Comparison of ENCODE assay signal across 8 cellular contexts in genomic region chr16:69494993-69495392, GRCh38.
DNase-seq lines count a peak whose midpoint lies in the region; ATAC-seq and TF ChIP-seq lines count a peak whose summit lies in the region.

No MANE protein-coding gene starts in this region.

- no peaks in the 10 kb centered on the region for H3K79me2 ChIP-seq in KMS-11 (ENCODE audit: insufficient read depth, low read depth)

- H3K9me3 Mint-ChIP-seq in CD4-positive, alpha-beta memory T cell, result peaks cover 0 to 2% (median 0%) of the 10 kb centered on the region in 8 donors
- H3K9me3 Mint-ChIP-seq in activated T-cell treated with anti-CD3 and anti-CD28 coated beads, Interleukin-2, amount 50 U/mL, for 24 hours, result no peaks in the 10 kb centered on the region

- H3K36me3 ChIP-seq in CD4-positive, alpha-beta memory T cell (ENCODE audit: insufficient read depth, low read length), result no peaks in the 10 kb centered on the region
- H3K36me3 ChIP-seq in KMS-11 (ENCODE audit: insufficient read depth) (no peaks in the 10 kb centered on the region), left lung (no peaks in the 10 kb centered on the region)

- no peak overlapping the region for H3K4me3 Mint-ChIP-seq in CD4-positive, alpha-beta memory T cell
- H3K4me3 Mint-ChIP-seq in activated T-cell treated with anti-CD3 and anti-CD28 coated beads, Interleukin-2, amount 50 U/mL, for 24 hours, result no peak overlapping the region

- CTCF ChIA-PET in CD4-positive, alpha-beta memory T cell (lab: Charles Lee; ENCODE audit: partially characterized antibody), result interaction anchor here (1.3 to 1.4 kb wide), 2 partner anchors 30 to 99 kb away, joined by 3 to 4 read pairs; no protein-coding TSS in a partner anchor

- intact Hi-C loops in CD4-positive, alpha-beta memory T cell (cut with micrococcal nuclease), result loop anchor here (2.0 kb wide), 1 partner anchor 70 kb away; the partner anchor contains the start of gene NFAT5
- intact Hi-C loops in left lung (cut with DNase I), result no loop called here

- POLR2A ChIA-PET in CD4-positive, alpha-beta memory T cell (lab: Charles Lee; ENCODE audit: partially characterized antibody), result no interaction called here

- no peaks in the 10 kb centered on the region for H3K27me3 ChIP-seq in CD4-positive, alpha-beta memory T cell (ENCODE audit: insufficient read depth, low read length)
- H3K27me3 ChIP-seq in KMS-11 (ENCODE audit: insufficient read depth, low read depth) (no peaks in the 10 kb centered on the region), left lung (peaks cover 0 to 8% of the 10 kb centered on the region in 2 donors)

- no peak overlapping the region for H3K27ac Mint-ChIP-seq in CD4-positive, alpha-beta memory T cell
- H3K27ac Mint-ChIP-seq in activated T-cell treated with anti-CD3 and anti-CD28 coated beads, Interleukin-2, amount 50 U/mL, for 24 hours, result no peak overlapping the region

- peak; percentile 64 for TF ChIP-seq CTCF in KMS-11 (conservative IDR thresholded peaks at IDR 0.05; ENCODE audit: low read depth, low read length)
- TF ChIP-seq CTCF in left lung (IDR thresholded peaks at IDR 0.05), result peak; percentile 11 to 40

- peak in 3 of 5 donors; percentile 4 to 8 (median 5) for DNase-seq in CD4-positive, alpha-beta memory T cell
- peak; percentile 37 for DNase-seq in activated T-cell treated with anti-CD3 and anti-CD28 coated beads, Interleukin-2, amount 50 U/mL, for 24 hours
- DNase-seq in left lung (no peak), foreskin melanocyte (no peak), nucleus accumbens (lab: John Stamatoyannopoulos, UW) (no peak)

- no peak overlapping the region for H3K27ac ChIP-seq in CD4-positive, alpha-beta memory T cell (ENCODE audit: low read depth, low read length)
- no peak overlapping the region for H3K27ac ChIP-seq in KMS-11
- H3K27ac ChIP-seq in left lung, result no peak overlapping the region

- H3K9ac ChIP-seq in KMS-11, result no peak overlapping the region

- no peaks in the 10 kb centered on the region for H3K4me1 ChIP-seq in CD4-positive, alpha-beta memory T cell (ENCODE audit: insufficient read depth, low read length)
- H3K4me1 ChIP-seq in KMS-11 (ENCODE audit: low read depth, poor library complexity, severe bottlenecking) (no peaks in the 10 kb centered on the region), left lung (no peaks in the 10 kb centered on the region)

- no peak overlapping the region for H3K4me2 ChIP-seq in KMS-11

- peak; percentile 58 for ATAC-seq in left lung
- no peak for ATAC-seq in GM18520 (IDR thresholded peaks at IDR 0.05; ENCODE audit: unreplicated experiment)
- ATAC-seq in HG03135 (IDR thresholded peaks at IDR 0.05; ENCODE audit: unreplicated experiment), result no peak

- H3K36me3 Mint-ChIP-seq in CD4-positive, alpha-beta memory T cell, result no peaks in the 10 kb centered on the region
- no peaks in the 10 kb centered on the region for H3K36me3 Mint-ChIP-seq in activated T-cell treated with anti-CD3 and anti-CD28 coated beads, Interleukin-2, amount 50 U/mL, for 24 hours (ENCODE audit: low read depth)

- H4K20me1 ChIP-seq in KMS-11 (ENCODE audit: insufficient read depth), result no peaks in the 10 kb centered on the region

- no peaks in the 10 kb centered on the region for H3K9me3 ChIP-seq in CD4-positive, alpha-beta memory T cell (ENCODE audit: control insufficient read depth in 1 of 2, low read length in 2 of 2)
- no peaks in the 10 kb centered on the region for H3K9me3 ChIP-seq in left lung

- no peaks in the 10 kb centered on the region for H3K27me3 Mint-ChIP-seq in CD4-positive, alpha-beta memory T cell
- H3K27me3 Mint-ChIP-seq in activated T-cell treated with anti-CD3 and anti-CD28 coated beads, Interleukin-2, amount 50 U/mL, for 24 hours, result no peaks in the 10 kb centered on the region

- H2AFZ ChIP-seq in KMS-11 (ENCODE audit: low read depth), result no peak overlapping the region

- no peak overlapping the region for H3K4me3 ChIP-seq in CD4-positive, alpha-beta memory T cell (ENCODE audit: low read length in 2 of 2)
- H3K4me3 ChIP-seq in KMS-11 (IDR thresholded peaks at IDR 0.05; ENCODE audit: insufficient read depth, low read depth, low read length) (no peak overlapping the region), left lung (no peak overlapping the region)

- H3K4me1 Mint-ChIP-seq in CD4-positive, alpha-beta memory T cell, result no peaks in the 10 kb centered on the region
- H3K4me1 Mint-ChIP-seq in activated T-cell treated with anti-CD3 and anti-CD28 coated beads, Interleukin-2, amount 50 U/mL, for 24 hours (ENCODE audit: low read depth), result no peaks in the 10 kb centered on the region

Comparison
In these comparisons a context has a peak if more than half of its experiments do, and no peak if none do; other contexts are left out.
1. DNase-seq: peak in CD4-positive, alpha-beta memory T cell (3 of 5) and activated T-cell treated with anti-CD3 and anti-CD28 coated beads, Interleukin-2, amount 50 U/mL, for 24 hours (single experiment); none in left lung (0 of 2), foreskin melanocyte (single experiment) and nucleus accumbens (0 of 56).